ENCODE assay signal across 19 cellular contexts in genomic region chr1:22877112-22877915, GRCh38.
DNase-seq lines count a peak whose midpoint lies in the region; ATAC-seq and TF ChIP-seq lines count a peak whose summit lies in the region.
"Had no signal": no experiment of that assay in that cellular context is flagged by ENCODE, and none has a peak within 500 bp of the region (broad histone marks: within the 10 kb centered on the region; RNA-seq: fewer than 3 reads in every experiment).

No MANE protein-coding gene starts in this region.

- H2AFZ ChIP-seq in SK-N-SH (ENCODE audit: low read depth) = no peak overlapping the region
- H2AFZ ChIP-seq: GM23248 had no signal

- CTCF ChIA-PET in SK-N-SH (lab: Yijun Ruan, JAX) = interaction anchor here (0.6 to 3.6 kb wide), 4 partner anchors 11 to 204 kb away, joined by 3 to 23 read pairs (median 6); no protein-coding TSS in a partner anchor

- TF ChIP-seq EP300 in SK-N-SH (IDR thresholded peaks at IDR 0.05; ENCODE audit: borderline replicate concordance in 1 of 2, low read depth in 1 of 2, low read length in 1 of 2) = no peak

- H3K36me3 ChIP-seq in SK-N-SH (replicated peaks in 1 of 2; ENCODE audit: control insufficient read depth in 1 of 2, insufficient read depth in 2 of 2, low read length in 1 of 2) (peaks cover 6 to 10% of the 10 kb centered on the region in 2 experiments), SJCRH30 (0 out of 2 replicates have a peak, but pooled peaks cover 2% of the 10 kb centered on the region), gastrocnemius medialis (no peaks in the 10 kb centered on the region)

- intact Hi-C loops in gastrocnemius medialis (cut with DNase I; ENCODE audit: low total_unique reads) = no loop called here

- no peak for ATAC-seq in SK-N-SH treated with all-trans-retinoic acid at 6 μM for 48 hours
- no peak for ATAC-seq in gastrocnemius medialis
- ATAC-seq: A549, GM12878 had no signal

- POLR2A ChIA-PET in SK-N-SH (lab: Yijun Ruan, JAX) = no interaction called here

- no peaks in the 10 kb centered on the region for H3K9me3 ChIP-seq in SK-N-SH
- no peaks in the 10 kb centered on the region for H3K9me3 ChIP-seq in SJCRH30 (replicated peaks)
- no peaks in the 10 kb centered on the region for H3K9me3 ChIP-seq in gastrocnemius medialis
- H3K9me3 ChIP-seq: A549, Caco-2 had no signal

- no peaks in the 10 kb centered on the region for H3F3A ChIP-seq in SK-N-SH (replicated peaks; ENCODE audit: insufficient read depth)

- H4K20me1 ChIP-seq in SK-N-SH (ENCODE audit: insufficient read depth) = no peaks in the 10 kb centered on the region

- H3K9ac ChIP-seq in SK-N-SH = no peak overlapping the region
- H3K9ac ChIP-seq: GM23248 had no signal

- H3K4me2 ChIP-seq in SK-N-SH = peak overlapping the region; percentile 38; the same call in 1 of the 2 replicates
- H3K4me2 ChIP-seq: A549 had no signal

- TF ChIP-seq CTCF in SK-N-SH (IDR thresholded peaks at IDR 0.05) = no peak
- TF ChIP-seq CTCF in fibroblast of mammary gland (conservative IDR thresholded peaks at IDR 0.05; ENCODE audit: control insufficient read depth, insufficient read depth, low read depth, low read length) = no peak
- TF ChIP-seq CTCF in gastrocnemius medialis (IDR thresholded peaks at IDR 0.05 in 4 of 5, conservative IDR thresholded peaks at IDR 0.05 in 1 of 5) = no peak

- no peaks in the 10 kb centered on the region for H3K9me2 ChIP-seq in SK-N-SH

- no peak for TF ChIP-seq POLR2A in gastrocnemius medialis (IDR thresholded peaks at IDR 0.05)

- H3K4me3 ChIP-seq in SK-N-SH (ENCODE audit: low read depth in 2 of 2, low read length in 1 of 2) = no peak overlapping the region
- H3K4me3 ChIP-seq in SJCRH30 = no peak overlapping the region
- no peak overlapping the region for H3K4me3 ChIP-seq in fibroblast of mammary gland (ENCODE audit: control insufficient read depth, low read depth, low read length)
- no peak overlapping the region for H3K4me3 ChIP-seq in gastrocnemius medialis
- H3K4me3 ChIP-seq: A549, GM12878, GM23248 had no signal

- H3K27me3 ChIP-seq in SK-N-SH (ENCODE audit: insufficient read depth) (no peaks in the 10 kb centered on the region), SJCRH30 (no peaks in the 10 kb centered on the region), gastrocnemius medialis (peaks cover 0 to 3% (median 0%) of the 10 kb centered on the region in 3 donors)

- in situ Hi-C loops in gastrocnemius medialis (cut with MboI; ENCODE audit: low sequenced_read_pairs in 4 of 4) = loop anchor here in 1 of 4 donors (25.0 kb wide), 1 partner anchor 165 kb away; the partner anchor contains the start of gene EPHB2

- H3K27ac ChIP-seq in SK-N-SH (ENCODE audit: low read depth in 2 of 2, low read length in 1 of 2) (no peak overlapping the region), SJCRH30 (peak overlapping the region; percentile 91), gastrocnemius medialis (no peak overlapping the region)
- H3K27ac ChIP-seq: A549, GM23248 had no signal

- no peak for TF ChIP-seq RAD21 in SK-N-SH (IDR thresholded peaks at IDR 0.05; ENCODE audit: low read length)

- no peaks in the 10 kb centered on the region for H3K79me2 ChIP-seq in SK-N-SH (ENCODE audit: insufficient read depth)

- 95% methylated on average over 7 of the region's 12 CpGs for WGBS in SK-N-SH (ENCODE audit: low lambda C conversion rate)

- DNase-seq in SK-N-SH (no peak), SJCRH30 (peak; percentile 71 to 81), fibroblast of mammary gland (ENCODE audit: low read depth) (peak; percentile 19), epidermal melanocyte (ENCODE audit: insufficient read length, low spot score) (no peak), gastrocnemius medialis (no peak), pons (ENCODE audit: low spot score) (no peak)
- DNase-seq: Caco-2; CD4-positive, alpha-beta T cell; DMS53; HCEC 1CT; NCI-H1092 treated with DMSO at 0.1 percent for 48 hours; NCI-H1694; NCI-H2081 treated with DMSO at 0.1 percent for 48 hours; NCI-H510A; NCI-H774 had no signal

- H3K4me1 ChIP-seq in SK-N-SH (ENCODE audit: control insufficient read depth in 1 of 2, insufficient read depth in 2 of 2, low read depth in 1 of 2, low read length in 1 of 2) (peaks cover 0 to 8% of the 10 kb centered on the region in 2 experiments; a peak in 3 of 4 replicates), SJCRH30 (peaks cover 51% of the 10 kb centered on the region), gastrocnemius medialis (no peaks in the 10 kb centered on the region)
- H3K4me1 ChIP-seq: A549, Caco-2 had no signal

TF ChIP-seq in SK-N-SH, 30 proteins besides CTCF, POLR2A, EP300 and RAD21:
- no peak for TF ChIP-seq RCOR1 (IDR thresholded peaks at IDR 0.05; ENCODE audit: low read length)
- no peak for TF ChIP-seq GATA2 (CRISPR knock-in tag; IDR thresholded peaks at IDR 0.05)
- no peak for TF ChIP-seq YY1 (IDR thresholded peaks at IDR 0.05; ENCODE audit: low read depth)

TF ChIP-seq in SK-N-SH treated with all-trans-retinoic acid at 6 μM for 48 hours, 23 proteins besides CTCF, POLR2A, EP300 and RAD21:
- TF ChIP-seq TSHZ2 (CRISPR knock-in tag; IDR thresholded peaks at IDR 0.05) = no peak
- no peak for TF ChIP-seq SNAI2 (CRISPR knock-in tag; IDR thresholded peaks at IDR 0.05)
- TF ChIP-seq ZFP3 (CRISPR knock-in tag; IDR thresholded peaks at IDR 0.05) = no peak
- no peak for TF ChIP-seq OSR1 (CRISPR knock-in tag; IDR thresholded peaks at IDR 0.05)
- no peak for TF ChIP-seq ZNF70 (CRISPR knock-in tag; IDR thresholded peaks at IDR 0.05)
- no peak for TF ChIP-seq ESRRG (CRISPR knock-in tag; IDR thresholded peaks at IDR 0.05)
- no peak for TF ChIP-seq ZNF565 (CRISPR knock-in tag; conservative IDR thresholded peaks at IDR 0.05; ENCODE audit: low read depth)
- TF ChIP-seq PPARA (CRISPR knock-in tag; IDR thresholded peaks at IDR 0.05; ENCODE audit: borderline replicate concordance) = no peak
- no peak for TF ChIP-seq GLIS3 (CRISPR knock-in tag; IDR thresholded peaks at IDR 0.05)

Comparison
In these comparisons a context has a peak if more than half of its experiments do, and no peak if none do; other contexts are left out.
1. DNase-seq: peak in SJCRH30 (2 of 2) and fibroblast of mammary gland (single experiment); none in SK-N-SH (single experiment), epidermal melanocyte (single experiment), gastrocnemius medialis (0 of 2) and pons (single experiment).